In genomic region chr16:2150418-2151187, GRCh38 we compare ENCODE assay signal across 1 cellular context.
TF ChIP-seq lines count a peak whose summit lies in the region.

No MANE protein-coding gene starts in this region.

TF ChIP-seq in K562, 482 proteins besides CTCF, POLR2A, EP300 and RAD21 (continued from another document):
- TF ChIP-seq ZMIZ1 (IDR thresholded peaks at IDR 0.05; ENCODE audit: low read depth in 2 of 2, low read length in 2 of 2) (no peak), MLX (CRISPR knock-in tag; conservative IDR thresholded peaks at IDR 0.05) (no peak), MXD1 (CRISPR knock-in tag; IDR thresholded peaks at IDR 0.05; ENCODE audit: borderline replicate concordance, poor library complexity, severe bottlenecking) (no peak), GTF2B (IDR thresholded peaks at IDR 0.05; ENCODE audit: extremely low read depth, insufficient read length) (no peak), ZBED1 (IDR thresholded peaks at IDR 0.05) (peak; percentile 35; the same call in 1 of the 2 replicates), ZFP1 (CRISPR knock-in tag; IDR thresholded peaks at IDR 0.05) (no peak), IFI16 (CRISPR knock-in tag; IDR thresholded peaks at IDR 0.05) (no peak), ZNF668 (CRISPR knock-in tag; IDR thresholded peaks at IDR 0.05) (no peak), NCOA1 (IDR thresholded peaks at IDR 0.05; ENCODE audit: low read depth) (no peak), HES1 (IDR thresholded peaks at IDR 0.05; ENCODE audit: low read depth) (no peak), SMARCC2 (IDR thresholded peaks at IDR 0.05; ENCODE audit: low read depth) (no peak), EP400 (IDR thresholded peaks at IDR 0.05) (no peak), ZBTB9 (CRISPR knock-in tag; IDR thresholded peaks at IDR 0.05) (no peak), SMAD4 (CRISPR knock-in tag; conservative IDR thresholded peaks at IDR 0.05) (no peak)
TF ChIP-seq in K562: peak in this region for 10.
